Comparison of ENCODE assay signal across 8 cellular contexts in the genomic region with DNA sequence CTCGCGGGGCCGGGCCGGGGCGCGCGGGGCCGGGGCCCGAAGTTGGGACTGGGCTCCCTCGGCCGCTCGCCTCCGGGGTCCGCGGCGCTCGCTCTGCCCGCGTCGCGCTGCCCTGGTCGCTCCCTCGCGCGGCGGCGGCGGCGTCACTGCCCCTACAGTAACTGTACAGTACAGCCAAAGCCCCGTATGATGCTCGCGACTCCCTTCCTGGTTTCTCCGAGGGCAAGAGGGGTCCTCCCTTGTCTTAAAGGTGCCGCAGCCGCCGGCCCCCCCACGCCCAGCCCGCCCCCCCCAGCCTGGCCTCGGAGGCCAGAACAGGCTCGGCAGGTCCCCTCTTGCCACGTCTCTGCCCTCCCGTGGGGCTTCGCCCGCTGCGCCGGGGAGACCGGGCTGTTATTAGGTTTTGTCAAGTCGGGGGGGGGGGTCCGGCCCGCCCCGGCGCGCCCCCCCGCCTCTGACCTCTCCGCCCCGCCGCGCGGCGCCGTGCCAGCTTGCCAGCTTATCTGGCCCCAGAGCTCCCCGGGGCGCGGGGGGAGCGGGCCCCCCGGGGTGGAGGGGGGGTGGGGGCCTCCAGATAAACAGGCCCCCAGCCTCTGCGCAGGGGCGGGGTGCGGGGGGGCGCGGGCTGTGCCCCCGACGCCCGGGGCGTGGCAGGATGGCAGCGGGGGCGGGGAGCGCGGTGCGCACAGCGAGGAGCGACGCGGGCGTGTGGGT. TPM values are rescaled to one million over a fixed set of nuclear protein-coding genes. Genes with fewer than 3 reads are reported as not detected.
DNase-seq lines count a peak whose midpoint lies in the region; ATAC-seq and TF ChIP-seq lines count a peak whose summit lies in the region.

A gene (minus strand): TSS at position 218 of the 714 bp plus-strand sequence. CDS start 11,667 bp downstream, outside the sequence.

- peak within 1 kb of the TSS; percentile 46 for H2AK5ac ChIP-seq in neuronal stem cell (ENCODE audit: low read depth, low read length)

- peak within 1 kb of the TSS; percentile 94 for H3K27ac Mint-ChIP-seq in activated naive CD4-positive, alpha-beta T cell treated with anti-CD3 and anti-CD28 coated beads, Interleukin-2, amount 10 ng/mL, durations not matched to agents 7 days and 5 days

- peak within 1 kb of the TSS; percentile 92 for H2AFZ ChIP-seq in neuronal stem cell (ENCODE audit: low read length)

- peak within 1 kb of the TSS; percentile 81 for H3K27ac ChIP-seq in SK-N-MC
- H3K27ac ChIP-seq in neuronal stem cell (replicated peaks; ENCODE audit: low read length), result no peak within 1 kb of the TSS
- H3K27ac ChIP-seq in tibial artery, result peak within 1 kb of the TSS; percentile 91 to 99

- no peak within 1 kb of the TSS for H4K8ac ChIP-seq in neuronal stem cell (ENCODE audit: low read depth, low read length)

- H3K27me3 ChIP-seq in neuronal stem cell (ENCODE audit: control insufficient read depth in 3 of 3, insufficient read depth in 3 of 3, low read depth in 1 of 3, low read length in 3 of 3) (peaks cover 4 to 21% (median 20%) of the 10 kb centered on the region in 3 experiments), tibial artery (no peaks in the 10 kb centered on the region)

- WGBS in neuronal stem cell (ENCODE audit: extremely low coverage in 2 of 2, insufficient read length in 2 of 2, insufficient replicate concordance in 1 of 2), 2 donors, result no CpG with 5 or more reads among the region's 85 CpGs

- H3K9ac ChIP-seq in SK-N-MC (ENCODE audit: insufficient read length) (peak within 1 kb of the TSS; percentile 81), neuronal stem cell (ENCODE audit: low read depth, low read length, poor library complexity) (peak within 1 kb of the TSS; percentile 91)

- DNase-seq in DMS53 treated with DMSO at 0.1 percent for 48 hours (lab: John Stamatoyannopoulos, UW; ENCODE audit: unreplicated experiment) (peak; percentile 19), LoVo (ENCODE audit: low spot score) (peak; percentile 89), SK-N-MC (ENCODE audit: low read depth, low spot score) (no peak), germinal center (ENCODE audit: low spot score) (peak; percentile 81), neuronal stem cell (ENCODE audit: low spot score) (no peak), tibial artery (peak; percentile 92)
- DNase-seq in activated naive CD4-positive, alpha-beta T cell treated with anti-CD3 and anti-CD28 coated beads, Interleukin-2, amount 10 ng/mL, durations not matched to agents 7 days and 5 days, result peak; percentile 87

- H3K36me3 Mint-ChIP-seq in activated naive CD4-positive, alpha-beta T cell treated with anti-CD3 and anti-CD28 coated beads, Interleukin-2, amount 10 ng/mL, durations not matched to agents 7 days and 5 days, result peaks cover 6% of the 10 kb centered on the region

- peak within 1 kb of the TSS; percentile 94 for H3K18ac ChIP-seq in neuronal stem cell (ENCODE audit: low read length)

- no peak within 1 kb of the TSS for H2BK5ac ChIP-seq in neuronal stem cell (ENCODE audit: low read length)

- peak within 1 kb of the TSS; percentile 85 for H2BK15ac ChIP-seq in neuronal stem cell (ENCODE audit: low read length)

- intact Hi-C loops in tibial artery (cut with DNase I; ENCODE audit: low total_unique reads), result no loop called here

- H3K4me1 ChIP-seq in neuronal stem cell (ENCODE audit: control insufficient read depth in 2 of 2, insufficient read depth in 1 of 2, low read depth in 1 of 2, low read length in 2 of 2) (peaks cover 4 to 7% of the 10 kb centered on the region in 2 donors), tibial artery (peaks cover 3 to 38% (median 32%) of the 10 kb centered on the region in 4 donors)

- peak within 1 kb of the TSS; percentile 97 for H3K4me2 ChIP-seq in neuronal stem cell (ENCODE audit: insufficient read depth, low read length, poor library complexity, severe bottlenecking)

- H3K4me3 Mint-ChIP-seq in activated naive CD4-positive, alpha-beta T cell treated with anti-CD3 and anti-CD28 coated beads, Interleukin-2, amount 10 ng/mL, durations not matched to agents 7 days and 5 days, result peak within 1 kb of the TSS; percentile 85

- peak within 1 kb of the TSS; percentile 81 for H2BK120ac ChIP-seq in neuronal stem cell (ENCODE audit: low read depth, low read length)

- no peak within 1 kb of the TSS for H3K4ac ChIP-seq in neuronal stem cell (ENCODE audit: low read length)

- peaks cover 3% of the 10 kb centered on the region for H3K27me3 Mint-ChIP-seq in activated naive CD4-positive, alpha-beta T cell treated with anti-CD3 and anti-CD28 coated beads, Interleukin-2, amount 10 ng/mL, durations not matched to agents 7 days and 5 days

- CTCF ChIA-PET in activated naive CD4-positive, alpha-beta T cell treated with anti-CD3 and anti-CD28 coated beads, Interleukin-2, amount 10 ng/mL, durations not matched to agents 7 days and 5 days (lab: Charles Lee), result interaction anchor here (1.2 kb wide), 1 partner anchor 48 kb away, joined by 3 read pairs; no protein-coding TSS in a partner anchor

- ATAC-seq in HG02588 (IDR thresholded peaks at IDR 0.05; ENCODE audit: unreplicated experiment), result no peak

- H2BK12ac ChIP-seq in neuronal stem cell (ENCODE audit: low read length), result peak within 1 kb of the TSS; percentile 22

- peaks cover 20% of the 10 kb centered on the region for H3K79me1 ChIP-seq in neuronal stem cell (ENCODE audit: low read depth, low read length)

- no peak within 1 kb of the TSS for H3K14ac ChIP-seq in neuronal stem cell (ENCODE audit: low read length)

- H4K91ac ChIP-seq in neuronal stem cell (ENCODE audit: low read depth, low read length, poor library complexity), result no peak within 1 kb of the TSS

- peaks cover 15% of the 10 kb centered on the region; the same call in 1 of the 2 replicates for H3K36me3 ChIP-seq in SK-N-MC (ENCODE audit: insufficient read depth, low read length)
- H3K36me3 ChIP-seq in neuronal stem cell (replicated peaks in 1 of 2; ENCODE audit: control insufficient read depth in 2 of 2, insufficient read depth in 2 of 2, low read length in 2 of 2), result peaks cover 2 to 6% of the 10 kb centered on the region in 2 donors
- H3K36me3 ChIP-seq in tibial artery, result peaks cover 0 to 10% (median 0%) of the 10 kb centered on the region in 3 donors

- H3K4me3 ChIP-seq in SK-N-MC (peak within 1 kb of the TSS; percentile 90), neuronal stem cell (ENCODE audit: low read length in 2 of 2) (peak within 1 kb of the TSS; percentile 59 to 82), tibial artery (peak within 1 kb of the TSS; percentile 94 to 98)

- H3K23ac ChIP-seq in neuronal stem cell (ENCODE audit: low read depth, low read length, poor library complexity), result peak within 1 kb of the TSS; percentile 39

- H3K9me3 ChIP-seq in SK-N-MC (ENCODE audit: low read depth, low read length) (no peaks in the 10 kb centered on the region), neuronal stem cell (replicated peaks in 1 of 2; ENCODE audit: control insufficient read depth in 2 of 2, insufficient read depth in 1 of 2, low read depth in 1 of 2, low read length in 2 of 2) (peaks cover 0 to 1% of the 10 kb centered on the region in 2 donors), tibial artery (no peaks in the 10 kb centered on the region)

- TF ChIP-seq CTCF in tibial artery (IDR thresholded peaks at IDR 0.05), result peak in 1 of 2 experiments; percentile 11

- no peaks in the 10 kb centered on the region for H3K9me3 Mint-ChIP-seq in activated naive CD4-positive, alpha-beta T cell treated with anti-CD3 and anti-CD28 coated beads, Interleukin-2, amount 10 ng/mL, durations not matched to agents 7 days and 5 days

- peaks cover 42% of the 10 kb centered on the region for H3K4me1 Mint-ChIP-seq in activated naive CD4-positive, alpha-beta T cell treated with anti-CD3 and anti-CD28 coated beads, Interleukin-2, amount 10 ng/mL, durations not matched to agents 7 days and 5 days

RNA-seq across cellular contexts. Expression of the gene that starts here (rescaled TPM):
- 9.3 TPM for polyA plus RNA-seq in neuronal stem cell (2013, experiment 1 of 2)
- polyA plus RNA-seq in neuronal stem cell (2013, experiment 2 of 2), result 10.2 TPM

Comparison
In these comparisons a context has a peak if more than half of its experiments do, and no peak if none do; other contexts are left out.
1. DNase-seq: peak in DMS53 treated with DMSO at 0.1 percent for 48 hours (single experiment), LoVo (single experiment), activated naive CD4-positive, alpha-beta T cell treated with anti-CD3 and anti-CD28 coated beads, Interleukin-2, amount 10 ng/mL, durations not matched to agents 7 days and 5 days (single experiment), germinal center (single experiment) and tibial artery (2 of 2); none in SK-N-MC (single experiment) and neuronal stem cell (single experiment).
2. Peak in every context shown above with its lines, with median percentiles within 50 percentile points of each other: H3K4me3 ChIP-seq.